ENCODE assay signal across 1 cellular context in the genomic region with DNA sequence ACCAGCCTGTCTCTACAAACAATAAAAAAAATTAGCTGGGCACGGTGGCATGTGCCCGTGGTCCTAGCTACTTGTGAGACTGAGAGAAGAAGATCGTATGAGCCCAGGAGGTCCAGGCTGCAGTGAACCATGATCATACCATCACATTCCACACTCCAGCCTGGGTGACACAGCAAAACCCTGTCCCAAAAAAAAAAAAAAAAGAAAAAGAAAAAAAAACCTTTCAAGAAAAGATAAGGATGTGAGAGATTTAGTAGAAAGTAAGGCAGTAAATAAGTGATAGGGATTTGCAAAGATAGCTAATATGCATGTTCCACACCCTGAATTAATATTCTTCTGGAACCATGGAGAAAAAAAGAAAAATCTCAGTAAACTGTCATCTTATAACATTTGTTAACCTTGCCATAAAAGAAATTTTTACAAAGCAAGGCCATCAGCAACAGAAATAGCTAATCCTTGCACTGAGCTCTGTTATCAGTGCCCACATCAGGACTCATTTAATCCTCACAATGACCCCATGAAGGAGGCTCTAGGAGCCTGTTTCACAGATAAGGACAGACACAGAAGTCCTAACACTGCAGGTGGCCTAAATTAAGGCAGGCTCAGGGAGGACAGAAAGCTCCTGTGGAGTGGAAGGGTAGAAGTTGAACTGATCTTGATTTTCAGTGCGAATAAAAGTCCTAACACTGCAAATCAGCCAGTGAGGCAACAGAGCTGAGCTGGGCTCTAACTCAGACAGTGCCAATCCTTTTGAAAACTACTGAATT.
TF ChIP-seq lines count a peak whose summit lies in the region.

No MANE protein-coding gene starts in this region.

TF ChIP-seq in GM12878, 131 proteins besides CTCF, POLR2A, EP300 and RAD21:
- no peak for TF ChIP-seq BCL11A (IDR thresholded peaks at IDR 0.05; ENCODE audit: low read depth, low read length)
- peak; percentile 20 for TF ChIP-seq POLR2AphosphoS5 (IDR thresholded peaks at IDR 0.05; ENCODE audit: low read length)
- TF ChIP-seq NR2C2 (IDR thresholded peaks at IDR 0.05; ENCODE audit: borderline replicate concordance, control insufficient read depth, insufficient read length, low read depth) = no peak
